18 cellular contexts compared by ENCODE assay signal in genomic region chr1:116254776-116255175, GRCh38.
A peak's percentile ranks its signal among the peaks of the same experiment; 100 is the strongest.
DNase-seq lines count a peak whose midpoint lies in the region; ATAC-seq and TF ChIP-seq lines count a peak whose summit lies in the region.
"Had no signal": no experiment of that assay in that cellular context is flagged by ENCODE, and none has a peak within 500 bp of the region (broad histone marks: within the 10 kb centered on the region; RNA-seq: fewer than 3 reads in every experiment).

No MANE protein-coding gene starts in this region.

- no peaks in the 10 kb centered on the region for H3F3A ChIP-seq in GM23248 (ENCODE audit: insufficient read depth)

- H3K4me3 Mint-ChIP-seq in nephron progenitor cell, result no peak overlapping the region
- H3K4me3 Mint-ChIP-seq: activated naive CD8-positive, alpha-beta T cell treated with anti-CD3 and anti-CD28 coated beads, Interleukin-2, amount 10 ng/mL, durations not matched to agents 7 days and 5 days; activated T-cell treated with anti-CD3 and anti-CD28 coated beads, Interleukin-2, amount 50 U/mL, for 24 hours had no signal

- H3K9ac ChIP-seq in GM23248, result no peak overlapping the region

- H3K9me3 ChIP-seq in GM23248 (ENCODE audit: low read depth), result no peaks in the 10 kb centered on the region

- no peaks in the 10 kb centered on the region for H3K36me3 Mint-ChIP-seq in nephron progenitor cell (ENCODE audit: low read depth)
- H3K36me3 Mint-ChIP-seq: activated naive CD8-positive, alpha-beta T cell treated with anti-CD3 and anti-CD28 coated beads, Interleukin-2, amount 10 ng/mL, durations not matched to agents 7 days and 5 days had no signal

- TF ChIP-seq CTCF in RWPE1 (conservative IDR thresholded peaks at IDR 0.05; ENCODE audit: low read depth) (no peak), fibroblast of the aortic adventitia (IDR thresholded peaks at IDR 0.05; ENCODE audit: insufficient read depth, low read length) (no peak), nephron progenitor cell (IDR thresholded peaks at IDR 0.05) (no peak)

- WGBS in GM23248 (ENCODE audit: low coverage in 1 of 2, low lambda C conversion rate in 2 of 2, missing lambda C conversion rate in 2 of 2), 2 experiments, result 15 to 38% methylated on average over 1 of the region's 1 CpG

- no peak overlapping the region for H2AFZ ChIP-seq in GM23248

- H3K27me3 Mint-ChIP-seq in nephron progenitor cell (ENCODE audit: low read depth, poor library complexity), result peaks cover 6% of the 10 kb centered on the region
- H3K27me3 Mint-ChIP-seq: activated T-cell treated with anti-CD3 and anti-CD28 coated beads, Interleukin-2, amount 50 U/mL, for 24 hours had no signal

- H3K4me1 Mint-ChIP-seq in nephron progenitor cell, result peaks cover 50% of the 10 kb centered on the region

- CTCF ChIA-PET in RWPE1 (lab: Yijun Ruan, JAX), result interaction anchor here (0.5 kb wide), 1 partner anchor 116 kb away, joined by 5 read pairs; no protein-coding TSS in a partner anchor

- no peaks in the 10 kb centered on the region for H3K4me1 ChIP-seq in GM23248 (ENCODE audit: insufficient read depth)

- H3K79me2 ChIP-seq in GM23248 (ENCODE audit: insufficient read depth), result no peaks in the 10 kb centered on the region

- peaks cover 6% of the 10 kb centered on the region; the same call in 1 of the 2 replicates for H3K27me3 ChIP-seq in GM23248 (replicated peaks; ENCODE audit: insufficient read depth)

- no peak overlapping the region for H3K27ac ChIP-seq in GM23248
- no peak overlapping the region for H3K27ac ChIP-seq in RWPE1

- H3K4me2 ChIP-seq in GM23248 (ENCODE audit: unreplicated experiment), result no peak overlapping the region

- no peaks in the 10 kb centered on the region for H3K9me2 ChIP-seq in GM23248 (ENCODE audit: insufficient read depth)

- H3K27ac Mint-ChIP-seq in nephron progenitor cell, result peak overlapping the region; percentile 79
- H3K27ac Mint-ChIP-seq: activated naive CD8-positive, alpha-beta T cell treated with anti-CD3 and anti-CD28 coated beads, Interleukin-2, amount 10 ng/mL, durations not matched to agents 7 days and 5 days; activated T-cell treated with anti-CD3 and anti-CD28 coated beads, Interleukin-2, amount 50 U/mL, for 24 hours had no signal

- in situ Hi-C loops in GM23248 (cut with MboI), result no loop called here

- H3K4me3 ChIP-seq in GM23248 (no peak overlapping the region), fibroblast of the aortic adventitia (ENCODE audit: low read depth, low read length) (no peak overlapping the region)

- POLR2A ChIA-PET in RWPE1 (lab: Yijun Ruan, JAX; ENCODE audit: low non-redundant PET), result no interaction called here

- no peaks in the 10 kb centered on the region for H4K20me1 ChIP-seq in GM23248 (ENCODE audit: insufficient read depth)

- DNase-seq in GM23248 (peak; percentile 2), RWPE1 (ENCODE audit: low spot score) (peak; percentile 17), fibroblast of the aortic adventitia (ENCODE audit: low read depth) (peak; percentile 1), nephron progenitor cell (no peak), SHP77 treated with DMSO at 0.1 percent for 48 hours (lab: John Stamatoyannopoulos, UW) (no peak)
- DNase-seq: activated CD4-positive, alpha-beta T cell treated with anti-CD3 and anti-CD28 coated beads for 48 hours; activated naive CD8-positive, alpha-beta T cell treated with anti-CD3 and anti-CD28 coated beads, Interleukin-2, amount 10 ng/mL, durations not matched to agents 7 days and 5 days; activated T-cell treated with anti-CD3 and anti-CD28 coated beads, Interleukin-2, amount 50 U/mL, for 24 hours; cerebellar nuclear complex; head of caudate nucleus; KBM-7; kidney; NCI-H1105 treated with DMSO at 0.1 percent for 48 hours; NCI-H446; SHP77 had no signal

- no peaks in the 10 kb centered on the region for H3K36me3 ChIP-seq in GM23248 (ENCODE audit: low read depth)

- H3K9me3 Mint-ChIP-seq in nephron progenitor cell, result peaks cover 4% of the 10 kb centered on the region

- ATAC-seq in HG03439 (IDR thresholded peaks at IDR 0.05; ENCODE audit: unreplicated experiment), result no peak
- ATAC-seq in GM21786 (IDR thresholded peaks at IDR 0.05; ENCODE audit: unreplicated experiment), result no peak
- no peak for ATAC-seq in HG02981 (IDR thresholded peaks at IDR 0.05; ENCODE audit: unreplicated experiment)

Comparison
In these comparisons a context has a peak if more than half of its experiments do, and no peak if none do; other contexts are left out.
1. DNase-seq: peak in GM23248 (single experiment), RWPE1 (single experiment) and fibroblast of the aortic adventitia (single experiment); none in nephron progenitor cell (single experiment) and SHP77 treated with DMSO at 0.1 percent for 48 hours (single experiment).